ENCODE assay signal across 1 cellular context in genomic region chr18:69358197-69358895, GRCh38.
TF ChIP-seq lines count a peak whose summit lies in the region.

No MANE protein-coding gene starts in this region.

TF ChIP-seq in HepG2, 621 proteins besides CTCF, POLR2A, EP300 and RAD21 (continued from another document):
- TF ChIP-seq, protein P1, sequence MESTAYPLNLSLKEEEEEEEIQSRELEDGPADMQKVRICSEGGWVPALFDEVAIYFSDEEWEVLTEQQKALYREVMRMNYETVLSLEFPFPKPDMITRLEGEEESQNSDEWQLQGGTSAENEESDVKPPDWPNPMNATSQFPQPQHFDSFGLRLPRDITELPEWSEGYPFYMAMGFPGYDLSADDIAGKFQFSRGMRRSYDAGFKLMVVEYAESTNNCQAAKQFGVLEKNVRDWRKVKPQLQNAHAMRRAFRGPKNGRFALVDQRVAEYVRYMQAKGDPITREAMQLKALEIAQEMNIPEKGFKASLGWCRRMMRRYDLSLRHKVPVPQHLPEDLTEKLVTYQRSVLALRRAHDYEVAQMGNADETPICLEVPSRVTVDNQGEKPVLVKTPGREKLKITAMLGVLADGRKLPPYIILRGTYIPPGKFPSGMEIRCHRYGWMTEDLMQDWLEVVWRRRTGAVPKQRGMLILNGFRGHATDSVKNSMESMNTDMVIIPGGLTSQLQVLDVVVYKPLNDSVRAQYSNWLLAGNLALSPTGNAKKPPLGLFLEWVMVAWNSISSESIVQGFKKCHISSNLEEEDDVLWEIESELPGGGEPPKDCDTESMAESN (CRISPR knock-in tag; conservative IDR thresholded peaks at IDR 0.05) = peak; percentile 39; the same call in 1 of the 2 replicates
- TF ChIP-seq, protein P2, sequence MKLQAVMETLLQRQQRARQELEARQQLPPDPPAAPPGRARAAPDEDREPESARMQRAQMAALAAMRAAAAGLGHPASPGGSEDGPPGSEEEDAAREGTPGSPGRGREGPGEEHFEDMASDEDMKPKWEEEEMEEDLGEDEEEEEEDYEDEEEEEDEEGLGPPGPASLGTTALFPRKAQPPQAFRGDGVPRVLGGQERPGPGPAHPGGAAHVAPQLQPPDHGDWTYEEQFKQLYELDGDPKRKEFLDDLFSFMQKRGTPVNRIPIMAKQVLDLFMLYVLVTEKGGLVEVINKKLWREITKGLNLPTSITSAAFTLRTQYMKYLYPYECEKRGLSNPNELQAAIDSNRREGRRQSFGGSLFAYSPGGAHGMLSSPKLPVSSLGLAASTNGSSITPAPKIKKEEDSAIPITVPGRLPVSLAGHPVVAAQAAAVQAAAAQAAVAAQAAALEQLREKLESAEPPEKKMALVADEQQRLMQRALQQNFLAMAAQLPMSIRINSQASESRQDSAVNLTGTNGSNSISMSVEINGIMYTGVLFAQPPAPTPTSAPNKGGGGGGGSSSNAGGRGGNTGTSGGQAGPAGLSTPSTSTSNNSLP (IDR thresholded peaks at IDR 0.05; ENCODE audit: low read depth, low read length) = peak; percentile 77
- TF ChIP-seq ZMYM3 (CRISPR knock-in tag; IDR thresholded peaks at IDR 0.05) (peak; percentile 62; the same call in 1 of the 2 replicates), ZNF563 (CRISPR knock-in tag; IDR thresholded peaks at IDR 0.05) (no peak), ZNF780A (CRISPR knock-in tag; IDR thresholded peaks at IDR 0.05) (no peak), CENPT (CRISPR knock-in tag; IDR thresholded peaks at IDR 0.05; ENCODE audit: low read depth) (no peak), SOX6 (IDR thresholded peaks at IDR 0.05) (no peak), SOX6 (CRISPR knock-in tag; IDR thresholded peaks at IDR 0.05) (peak; percentile 97)
- TF ChIP-seq, protein P3, sequence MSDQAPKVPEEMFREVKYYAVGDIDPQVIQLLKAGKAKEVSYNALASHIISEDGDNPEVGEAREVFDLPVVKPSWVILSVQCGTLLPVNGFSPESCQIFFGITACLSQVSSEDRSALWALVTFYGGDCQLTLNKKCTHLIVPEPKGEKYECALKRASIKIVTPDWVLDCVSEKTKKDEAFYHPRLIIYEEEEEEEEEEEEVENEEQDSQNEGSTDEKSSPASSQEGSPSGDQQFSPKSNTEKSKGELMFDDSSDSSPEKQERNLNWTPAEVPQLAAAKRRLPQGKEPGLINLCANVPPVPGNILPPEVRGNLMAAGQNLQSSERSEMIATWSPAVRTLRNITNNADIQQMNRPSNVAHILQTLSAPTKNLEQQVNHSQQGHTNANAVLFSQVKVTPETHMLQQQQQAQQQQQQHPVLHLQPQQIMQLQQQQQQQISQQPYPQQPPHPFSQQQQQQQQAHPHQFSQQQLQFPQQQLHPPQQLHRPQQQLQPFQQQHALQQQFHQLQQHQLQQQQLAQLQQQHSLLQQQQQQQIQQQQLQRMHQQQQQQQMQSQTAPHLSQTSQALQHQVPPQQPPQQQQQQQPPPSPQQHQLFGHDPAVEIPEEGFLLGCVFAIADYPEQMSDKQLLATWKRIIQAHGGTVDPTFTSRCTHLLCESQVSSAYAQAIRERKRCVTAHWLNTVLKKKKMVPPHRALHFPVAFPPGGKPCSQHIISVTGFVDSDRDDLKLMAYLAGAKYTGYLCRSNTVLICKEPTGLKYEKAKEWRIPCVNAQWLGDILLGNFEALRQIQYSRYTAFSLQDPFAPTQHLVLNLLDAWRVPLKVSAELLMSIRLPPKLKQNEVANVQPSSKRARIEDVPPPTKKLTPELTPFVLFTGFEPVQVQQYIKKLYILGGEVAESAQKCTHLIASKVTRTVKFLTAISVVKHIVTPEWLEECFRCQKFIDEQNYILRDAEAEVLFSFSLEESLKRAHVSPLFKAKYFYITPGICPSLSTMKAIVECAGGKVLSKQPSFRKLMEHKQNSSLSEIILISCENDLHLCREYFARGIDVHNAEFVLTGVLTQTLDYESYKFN (CRISPR knock-in tag; conservative IDR thresholded peaks at IDR 0.05) = peak; percentile 98
